Comparison of ENCODE assay signal across 8 cellular contexts in the genomic region with DNA sequence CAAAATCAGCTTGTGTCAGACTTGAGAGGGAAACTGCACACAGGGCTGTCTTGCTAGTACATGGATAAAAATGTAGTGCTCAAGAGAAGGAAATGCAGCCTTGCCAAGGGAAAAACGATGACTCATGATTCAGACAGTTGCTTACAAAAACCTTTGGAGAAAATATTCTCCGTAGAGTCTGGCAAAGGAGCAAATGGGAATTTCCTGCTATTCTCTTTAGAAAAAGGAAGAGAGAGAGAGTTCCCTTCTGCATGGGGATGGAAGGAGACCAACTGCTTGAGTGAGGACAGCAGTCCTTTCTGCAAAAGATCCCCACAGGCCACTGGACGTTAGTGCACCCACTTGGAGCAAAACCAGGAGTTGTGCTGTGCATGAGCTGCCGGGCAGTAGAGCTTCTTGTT. TPM values are rescaled to one million over a fixed set of nuclear protein-coding genes. Genes with fewer than 3 reads are reported as not detected.
DNase-seq lines count a peak whose midpoint lies in the region; ATAC-seq and TF ChIP-seq lines count a peak whose summit lies in the region.

No MANE protein-coding gene starts in this region.

- H2AFZ ChIP-seq in smooth muscle cell (ENCODE audit: low read depth) = no peak overlapping the region

- ATAC-seq in GM21515 (IDR thresholded peaks at IDR 0.05; ENCODE audit: unreplicated experiment) = no peak
- ATAC-seq in GM21360 (IDR thresholded peaks at IDR 0.05; ENCODE audit: unreplicated experiment) = no peak

- peak overlapping the region; percentile 80 for H3K4me2 ChIP-seq in smooth muscle cell

- peak overlapping the region; percentile 9 to 28 for H3K27ac ChIP-seq in ascending aorta
- no peak overlapping the region for H3K27ac ChIP-seq in iPS DF 6.9 (ENCODE audit: low read length)
- peak overlapping the region; percentile 65 for H3K27ac ChIP-seq in smooth muscle cell (ENCODE audit: low read depth)

- no peaks in the 10 kb centered on the region for H4K20me1 ChIP-seq in smooth muscle cell (ENCODE audit: low read depth)

- no peaks in the 10 kb centered on the region for H3K79me2 ChIP-seq in smooth muscle cell (ENCODE audit: low read depth)

- TF ChIP-seq CTCF in ascending aorta (IDR thresholded peaks at IDR 0.05) (peak; percentile 17 to 42 (median 21)), smooth muscle cell (IDR thresholded peaks at IDR 0.05; ENCODE audit: borderline replicate concordance, insufficient read depth, poor library complexity, severe bottlenecking) (peak; percentile 19), GM10266 (IDR thresholded peaks at IDR 0.05; ENCODE audit: control insufficient read depth, insufficient read depth, low read depth, missing control alignments) (no peak)

- H3K4me3 ChIP-seq in ascending aorta (peak overlapping the region; percentile 23 to 32), iPS DF 6.9 (ENCODE audit: low read length) (no peak overlapping the region), smooth muscle cell (peak overlapping the region; percentile 28)

- H3F3A ChIP-seq in smooth muscle cell (ENCODE audit: low read depth) = peaks cover 5% of the 10 kb centered on the region

- WGBS in iPS DF 6.9 (ENCODE audit: insufficient coverage, insufficient read length) = no CpG with 5 or more reads among the region's 4 CpGs
- WGBS in smooth muscle cell (ENCODE audit: low lambda C conversion rate) = 29% methylated on average over 4 of the region's 4 CpGs

- DNase-seq in HCEC 1CT (peak; percentile 93), ascending aorta (ENCODE audit: low spot score in 2 of 2) (peak in 1 of 2 donors; percentile 81), iPS DF 6.9 (ENCODE audit: low read depth, low spot score) (peak; percentile 13), smooth muscle cell (lab: John Stamatoyannopoulos, UW; ENCODE audit: unreplicated experiment) (no peak), GM10266 (ENCODE audit: extremely low spot score) (no peak), SHP77 (lab: John Stamatoyannopoulos, UW) (no peak)

- H3K9me3 ChIP-seq in ascending aorta (no peaks in the 10 kb centered on the region), iPS DF 6.9 (ENCODE audit: control insufficient read depth, insufficient read depth, low read length) (no peaks in the 10 kb centered on the region), smooth muscle cell (replicated peaks; ENCODE audit: low read depth) (no peaks in the 10 kb centered on the region)

- H3K36me3 ChIP-seq in ascending aorta = no peaks in the 10 kb centered on the region
- H3K36me3 ChIP-seq in iPS DF 6.9 (ENCODE audit: control insufficient read depth, insufficient read depth, low read length) = no peaks in the 10 kb centered on the region
- H3K36me3 ChIP-seq in smooth muscle cell (ENCODE audit: low read depth) = no peaks in the 10 kb centered on the region

- H3K4me1 ChIP-seq in ascending aorta (peaks cover 0 to 4% of the 10 kb centered on the region in 2 donors), iPS DF 6.9 (ENCODE audit: control insufficient read depth, insufficient read depth, low read length) (no peaks in the 10 kb centered on the region), smooth muscle cell (ENCODE audit: low read depth) (no peaks in the 10 kb centered on the region)

- H3K9ac ChIP-seq in smooth muscle cell (ENCODE audit: low read depth) = no peak overlapping the region

- no peaks in the 10 kb centered on the region for H3K27me3 ChIP-seq in ascending aorta
- H3K27me3 ChIP-seq in iPS DF 6.9 (ENCODE audit: control insufficient read depth, insufficient read depth, low read length) = no peaks in the 10 kb centered on the region
- H3K27me3 ChIP-seq in smooth muscle cell (ENCODE audit: low read depth) = no peaks in the 10 kb centered on the region

- intact Hi-C loops in ascending aorta (cut with DNase I) = loop anchor here (2.0 kb wide), 1 partner anchor 39 kb away; the partner anchor contains the start of gene HACD4

RNA-seq across cellular contexts. Expression of gene IFNB1, which starts 7.6 kb away (rescaled TPM):
- total RNA-seq in ascending aorta (not detected), smooth muscle cell (not detected in 2 replicates)
- not detected in 2 replicates for polyA plus RNA-seq in smooth muscle cell

RNA-seq across cellular contexts. Expression of gene HACD4, which starts 38.7 kb away (rescaled TPM):
- total RNA-seq in ascending aorta (4.6 TPM), smooth muscle cell (5.1 and 6.2 TPM in 2 replicates)
- 1.8 and 2.6 TPM in 2 replicates for polyA plus RNA-seq in smooth muscle cell

Comparison
In these comparisons a context has a peak if more than half of its experiments do, and no peak if none do; other contexts are left out.
1. DNase-seq: peak in HCEC 1CT (single experiment) and iPS DF 6.9 (single experiment); none in smooth muscle cell (single experiment), GM10266 (single experiment) and SHP77 (0 of 2).